Comparison of ENCODE assay signal across 18 cellular contexts in genomic region chr11:132911186-132911585, GRCh38.
DNase-seq lines count a peak whose midpoint lies in the region; ATAC-seq and TF ChIP-seq lines count a peak whose summit lies in the region.
"Had no signal": no experiment of that assay in that cellular context is flagged by ENCODE, and none has a peak within 500 bp of the region (broad histone marks: within the 10 kb centered on the region; RNA-seq: fewer than 3 reads in every experiment).

No MANE protein-coding gene starts in this region.

- peak overlapping the region; percentile 70; the same call in 1 of the 2 replicates for H3K18ac ChIP-seq in IMR-90 (ENCODE audit: low read depth, low read length)

- no peak for TF ChIP-seq RAD21 in IMR-90 (IDR thresholded peaks at IDR 0.05; ENCODE audit: low read length)

- peak overlapping the region; percentile 62 for H3K4me2 ChIP-seq in IMR-90 (ENCODE audit: low read depth, low read length)

- H3K9me3 Mint-ChIP-seq in CD8-positive, alpha-beta T cell: no peaks in the 10 kb centered on the region
- H3K9me3 Mint-ChIP-seq: activated naive CD8-positive, alpha-beta T cell treated with anti-CD3 and anti-CD28 coated beads, Interleukin-2, amount 10 ng/mL, durations not matched to agents 7 days and 5 days; stimulated activated naive B cell treated with anti-CD40 and anti-IgM and Interleukin-4, amounts not matched to agents 10 μg/mL and 1 μg/mL and 100 μg/mL, for 72 hours had no signal

- no peak overlapping the region for H2BK20ac ChIP-seq in IMR-90 (ENCODE audit: low read depth, low read length)

- H3K4me3 ChIP-seq in IMR-90 (ENCODE audit: insufficient read depth, low read depth, low read length) (no peak overlapping the region), brain microvascular endothelial cell (ENCODE audit: low read depth, low read length) (no peak overlapping the region), mesodermal cell (ENCODE audit: extremely low read depth, insufficient read depth, low read length, poor library complexity, severe bottlenecking) (no peak overlapping the region)
- no peak overlapping the region for H3K4me3 ChIP-seq in CD8-positive, alpha-beta T cell (ENCODE audit: low read depth, low read length)
- no peak overlapping the region for H3K4me3 ChIP-seq in effector memory CD4-positive, alpha-beta T cell (ENCODE audit: insufficient read depth, low read depth, low read length, poor library complexity, severe bottlenecking)
- H3K4me3 ChIP-seq: heart right ventricle, lower lobe of right lung had no signal

- in situ Hi-C loops in IMR-90 (cut with MboI; ENCODE audit: low sequenced_read_pairs) (no loop called here), brain microvascular endothelial cell (cut with HindIII; ENCODE audit: low pct_ligation_motif_present, low sequenced_read_pairs) (no loop called here)

- H3K9ac ChIP-seq in IMR-90 (ENCODE audit: low read depth, low read length): no peak overlapping the region

- H3K36me3 ChIP-seq in IMR-90 (ENCODE audit: control insufficient read depth, insufficient read depth, low read length) (no peaks in the 10 kb centered on the region), brain microvascular endothelial cell (replicated peaks) (no peaks in the 10 kb centered on the region), mesodermal cell (ENCODE audit: control insufficient read depth, insufficient read depth, low read length) (no peaks in the 10 kb centered on the region)
- no peaks in the 10 kb centered on the region for H3K36me3 ChIP-seq in CD8-positive, alpha-beta T cell (ENCODE audit: insufficient read depth, low read length)
- H3K36me3 ChIP-seq in effector memory CD4-positive, alpha-beta T cell (ENCODE audit: control insufficient read depth, insufficient read depth, low read length): no peaks in the 10 kb centered on the region
- H3K36me3 ChIP-seq: heart right ventricle, lower lobe of right lung had no signal

- no peak overlapping the region for H3K4ac ChIP-seq in IMR-90 (ENCODE audit: low read depth, low read length)

- intact Hi-C loops in IMR-90 (cut with micrococcal nuclease): no loop called here
- intact Hi-C loops in CD8-positive, alpha-beta T cell (cut with DNase I, micrococcal nuclease): no loop called here

- peaks cover 3% of the 10 kb centered on the region for H3K4me1 ChIP-seq in IMR-90 (ENCODE audit: control insufficient read depth, insufficient read depth, low read length)
- peaks cover 11% of the 10 kb centered on the region for H3K4me1 ChIP-seq in mesodermal cell (ENCODE audit: control insufficient read depth, insufficient read depth, low read length, poor library complexity, severe bottlenecking)
- H3K4me1 ChIP-seq in CD8-positive, alpha-beta T cell (ENCODE audit: insufficient read depth, low read length): no peaks in the 10 kb centered on the region
- no peaks in the 10 kb centered on the region for H3K4me1 ChIP-seq in effector memory CD4-positive, alpha-beta T cell (ENCODE audit: control insufficient read depth, insufficient read depth, low read length, poor library complexity, severe bottlenecking)
- H3K4me1 ChIP-seq: lower lobe of right lung had no signal

- CTCF ChIA-PET in IMR-90 (lab: Yijun Ruan, JAX): interaction anchor here (0.9 kb wide), 1 partner anchor 37 kb away, joined by 3 read pairs; no protein-coding TSS in a partner anchor
- CTCF ChIA-PET in CD8-positive, alpha-beta T cell (lab: Charles Lee): no interaction called here

- dilution Hi-C loops in IMR-90 (cut with HindIII; ENCODE audit: low sequenced_read_pairs, unreplicated experiment): no loop called here

- no peak for TF ChIP-seq POLR2A in IMR-90 (IDR thresholded peaks at IDR 0.05; ENCODE audit: low read depth, low read length)

- DNase-seq in AG20443 (ENCODE audit: low spot score) (peak; percentile 60), IMR-90 (peak; percentile 58), brain microvascular endothelial cell (peak; percentile 83), activated gamma-delta T cell (lab: John Stamatoyannopoulos, UW) (no peak)
- DNase-seq in CD8-positive, alpha-beta T cell: no peak
- DNase-seq in effector memory CD4-positive, alpha-beta T cell: no peak
- DNase-seq: activated CD8-positive, alpha-beta memory T cell treated with anti-CD3 and anti-CD28 coated beads, Interleukin-2, amount 50 U/mL, for 4 hours; activated naive CD8-positive, alpha-beta T cell treated with anti-CD3 and anti-CD28 coated beads, Interleukin-2, amount 10 ng/mL, durations not matched to agents 7 days and 5 days; heart right ventricle; lower lobe of right lung; MV-4-11; posterior cingulate gyrus; Right ventricle myocardium superior; stimulated activated CD4-positive, alpha-beta T cell treated with anti-CD3 and anti-CD28 coated beads, Interleukin-2, amount 100 ng/mL, for 48 hours; stimulated activated naive B cell treated with anti-CD40 and anti-IgM and Interleukin-4, amounts not matched to agents 10 μg/mL and 1 μg/mL and 100 μg/mL, for 72 hours had no signal

- no peak overlapping the region for H2BK5ac ChIP-seq in IMR-90 (ENCODE audit: low read depth, low read length, poor library complexity, severe bottlenecking)

- no peak for TF ChIP-seq CTCF in IMR-90 (conservative IDR thresholded peaks at IDR 0.05; ENCODE audit: low read depth, low read length)
- TF ChIP-seq CTCF in brain microvascular endothelial cell (IDR thresholded peaks at IDR 0.05; ENCODE audit: low read depth, low read length, missing control alignments): no peak
- no peak for TF ChIP-seq CTCF in CD8-positive, alpha-beta T cell (IDR thresholded peaks at IDR 0.05)

- H2BK120ac ChIP-seq in IMR-90 (ENCODE audit: low read depth, low read length): no peak overlapping the region

- H3K27ac ChIP-seq in IMR-90 (ENCODE audit: insufficient read depth, low read length) (no peak overlapping the region), brain microvascular endothelial cell (peak overlapping the region; percentile 52), mesodermal cell (ENCODE audit: low read depth, low read length, severe bottlenecking) (peak overlapping the region; percentile 29)
- no peak overlapping the region for H3K27ac ChIP-seq in CD8-positive, alpha-beta T cell (ENCODE audit: low read depth, low read length)
- no peak overlapping the region for H3K27ac ChIP-seq in effector memory CD4-positive, alpha-beta T cell (ENCODE audit: insufficient read depth, low read length, poor library complexity, severe bottlenecking)
- H3K27ac ChIP-seq: C4-2B, heart right ventricle, lower lobe of right lung had no signal

- H3K27ac Mint-ChIP-seq in CD8-positive, alpha-beta T cell: no peak overlapping the region
- H3K27ac Mint-ChIP-seq: activated naive CD8-positive, alpha-beta T cell treated with anti-CD3 and anti-CD28 coated beads, Interleukin-2, amount 10 ng/mL, durations not matched to agents 7 days and 5 days; stimulated activated naive B cell treated with anti-CD40 and anti-IgM and Interleukin-4, amounts not matched to agents 10 μg/mL and 1 μg/mL and 100 μg/mL, for 72 hours had no signal

- WGBS in IMR-90 (ENCODE audit: extremely low coverage in 2 of 2, insufficient read length in 1 of 2), 2 experiments: 17% methylated on average over 2 of the region's 7 CpGs; no CpG with 5 or more reads in 1 of the 2 experiments
- 66 to 98% methylated on average over 3 to 7 of the region's 7 CpGs for WGBS in mesodermal cell (ENCODE audit: insufficient coverage in 2 of 2), 2 experiments

- no peaks in the 10 kb centered on the region for H3K4me1 Mint-ChIP-seq in CD8-positive, alpha-beta T cell (ENCODE audit: low read depth)
- H3K4me1 Mint-ChIP-seq: activated naive CD8-positive, alpha-beta T cell treated with anti-CD3 and anti-CD28 coated beads, Interleukin-2, amount 10 ng/mL, durations not matched to agents 7 days and 5 days; stimulated activated naive B cell treated with anti-CD40 and anti-IgM and Interleukin-4, amounts not matched to agents 10 μg/mL and 1 μg/mL and 100 μg/mL, for 72 hours had no signal

- H3K27me3 ChIP-seq in IMR-90 (ENCODE audit: control insufficient read depth, insufficient read depth, low read length) (0 out of 2 replicates have a peak, but pooled peaks cover 1% of the 10 kb centered on the region), brain microvascular endothelial cell (replicated peaks) (no peaks in the 10 kb centered on the region)
- H3K27me3 ChIP-seq in CD8-positive, alpha-beta T cell (ENCODE audit: insufficient read depth, low read length): no peaks in the 10 kb centered on the region
- no peaks in the 10 kb centered on the region for H3K27me3 ChIP-seq in effector memory CD4-positive, alpha-beta T cell (replicated peaks; ENCODE audit: control insufficient read depth, insufficient read depth, low read length, poor library complexity, severe bottlenecking)

- no peak overlapping the region for H2AK9ac ChIP-seq in IMR-90 (replicated peaks; ENCODE audit: low read depth, low read length, poor library complexity)

- H3K14ac ChIP-seq in IMR-90 (replicated peaks; ENCODE audit: low read depth, low read length): no peak overlapping the region

- H3K56ac ChIP-seq in IMR-90 (ENCODE audit: extremely low read depth, insufficient read depth, low read length): no peak overlapping the region

- no peak overlapping the region for H2BK15ac ChIP-seq in IMR-90 (ENCODE audit: low read depth, low read length)

- no TSS peak for BruUV-seq in IMR-90 (replicated peaks; lab: Mats Ljungman, UMichigan)

- H3K9me3 ChIP-seq in IMR-90 (ENCODE audit: control insufficient read depth, insufficient read depth, low read length): no peaks in the 10 kb centered on the region
- H3K9me3 ChIP-seq in mesodermal cell (ENCODE audit: control insufficient read depth, low read length): no peaks in the 10 kb centered on the region
- H3K9me3 ChIP-seq in CD8-positive, alpha-beta T cell (ENCODE audit: low read length): no peaks in the 10 kb centered on the region
- no peaks in the 10 kb centered on the region for H3K9me3 ChIP-seq in effector memory CD4-positive, alpha-beta T cell (ENCODE audit: control insufficient read depth, low read length)
- H3K9me3 ChIP-seq: heart right ventricle, lower lobe of right lung had no signal

- H3K23ac ChIP-seq in IMR-90 (ENCODE audit: low read depth, low read length): no peak overlapping the region

- no peak overlapping the region for H4K5ac ChIP-seq in IMR-90 (ENCODE audit: low read depth, low read length)

- H3K9me1 ChIP-seq in IMR-90 (ENCODE audit: insufficient read depth, low read length): no peaks in the 10 kb centered on the region; the same call in 1 of the 2 replicates

- H4K20me1 ChIP-seq in IMR-90 (ENCODE audit: insufficient read depth, low read length): no peaks in the 10 kb centered on the region

- H2AK5ac ChIP-seq in IMR-90 (ENCODE audit: low read depth, low read length): no peak overlapping the region

- POLR2A ChIA-PET in IMR-90 (lab: Charles Lee; ENCODE audit: unreplicated experiment): no interaction called here
- POLR2A ChIA-PET in CD8-positive, alpha-beta T cell (lab: Charles Lee): no interaction called here

- no peak overlapping the region for H4K8ac ChIP-seq in IMR-90 (ENCODE audit: low read depth in 2 of 2, low read length in 2 of 2)

- no peaks in the 10 kb centered on the region for H3K27me3 Mint-ChIP-seq in CD8-positive, alpha-beta T cell (ENCODE audit: low read depth)
- H3K27me3 Mint-ChIP-seq: activated naive CD8-positive, alpha-beta T cell treated with anti-CD3 and anti-CD28 coated beads, Interleukin-2, amount 10 ng/mL, durations not matched to agents 7 days and 5 days; stimulated activated naive B cell treated with anti-CD40 and anti-IgM and Interleukin-4, amounts not matched to agents 10 μg/mL and 1 μg/mL and 100 μg/mL, for 72 hours had no signal

- no peaks in the 10 kb centered on the region for H3K36me3 Mint-ChIP-seq in CD8-positive, alpha-beta T cell
- H3K36me3 Mint-ChIP-seq: activated naive CD8-positive, alpha-beta T cell treated with anti-CD3 and anti-CD28 coated beads, Interleukin-2, amount 10 ng/mL, durations not matched to agents 7 days and 5 days; stimulated activated naive B cell treated with anti-CD40 and anti-IgM and Interleukin-4, amounts not matched to agents 10 μg/mL and 1 μg/mL and 100 μg/mL, for 72 hours had no signal

- no peak overlapping the region for H4K91ac ChIP-seq in IMR-90 (ENCODE audit: insufficient read depth, low read depth, low read length)

- H3K4me3 Mint-ChIP-seq in CD8-positive, alpha-beta T cell: no peak overlapping the region
- H3K4me3 Mint-ChIP-seq: activated naive CD8-positive, alpha-beta T cell treated with anti-CD3 and anti-CD28 coated beads, Interleukin-2, amount 10 ng/mL, durations not matched to agents 7 days and 5 days; stimulated activated naive B cell treated with anti-CD40 and anti-IgM and Interleukin-4, amounts not matched to agents 10 μg/mL and 1 μg/mL and 100 μg/mL, for 72 hours had no signal

- peak; percentile 59 for ATAC-seq in IMR-90 (ENCODE audit: low read depth)
- no peak for ATAC-seq in CD8-positive, alpha-beta T cell
- ATAC-seq in HG02642 (IDR thresholded peaks at IDR 0.05; ENCODE audit: poor library complexity, unreplicated experiment): no peak
- ATAC-seq: heart right ventricle; lower lobe of right lung; stimulated activated naive B cell treated with anti-CD40 and anti-IgM and Interleukin-4, amounts not matched to agents 10 μg/mL and 1 μg/mL and 100 μg/mL, for 72 hours had no signal

- H3K79me1 ChIP-seq in IMR-90 (ENCODE audit: low read depth in 1 of 2, low read length in 2 of 2): no peaks in the 10 kb centered on the region

- H2AFZ ChIP-seq in IMR-90 (replicated peaks; ENCODE audit: low read length, poor library complexity): no peak overlapping the region

Comparison
In these comparisons a context has a peak if more than half of its experiments do, and no peak if none do; other contexts are left out.
1. DNase-seq: peak in AG20443 (single experiment), IMR-90 (single experiment) and brain microvascular endothelial cell (single experiment); none in CD8-positive, alpha-beta T cell (0 of 7), effector memory CD4-positive, alpha-beta T cell (0 of 3) and activated gamma-delta T cell (single experiment).
2. H3K27ac ChIP-seq: peak in brain microvascular endothelial cell (single experiment) and mesodermal cell (single experiment); none in IMR-90 (single experiment), CD8-positive, alpha-beta T cell (single experiment) and effector memory CD4-positive, alpha-beta T cell (single experiment).